Comparison of ENCODE assay signal across 8 cellular contexts in the genomic region with DNA sequence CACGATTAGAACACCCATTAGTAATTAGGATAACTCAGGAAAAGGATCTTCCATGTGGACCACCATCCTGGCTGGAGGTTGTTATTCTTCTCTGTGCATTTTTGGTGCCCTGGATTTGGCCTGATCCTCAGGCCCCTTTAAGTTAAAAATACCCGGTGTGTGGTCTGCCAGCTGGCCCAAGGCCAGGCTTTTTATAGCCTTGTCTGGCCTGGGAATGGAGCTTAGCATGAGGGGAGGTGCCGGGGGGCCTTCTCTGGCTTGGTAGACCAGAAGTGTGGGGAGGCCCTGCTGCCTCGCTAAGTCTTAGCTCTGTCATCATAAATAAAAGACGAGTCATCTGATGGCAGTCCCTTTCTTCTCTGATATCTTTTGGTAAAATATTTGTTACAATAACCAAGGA.
DNase-seq lines count a peak whose midpoint lies in the region; ATAC-seq and TF ChIP-seq lines count a peak whose summit lies in the region.

No MANE protein-coding gene starts in this region.

- H4K20me1 ChIP-seq in HCT116 (ENCODE audit: insufficient read depth) (no peaks in the 10 kb centered on the region), fibroblast of lung (ENCODE audit: control insufficient read depth, extremely low read depth, insufficient read depth, low read length) (no peaks in the 10 kb centered on the region)

- intact Hi-C loops in HCT116 (cut with micrococcal nuclease) = no loop called here
- intact Hi-C loops in gastrocnemius medialis (cut with DNase I; ENCODE audit: low total_unique reads) = no loop called here
- intact Hi-C loops in vagina (cut with DNase I) = no loop called here

- H3K4me3 ChIP-seq in HCT116 (replicated peaks in 1 of 2; ENCODE audit: low read depth in 1 of 2, low read length in 2 of 2) (no peak overlapping the region), fibroblast of lung (replicated peaks in 1 of 4; ENCODE audit: control extremely low read depth in 1 of 4, insufficient read depth in 1 of 4, low read depth in 3 of 4, low read length in 4 of 4) (no peak overlapping the region), gastrocnemius medialis (peak overlapping the region in 3 of 4 donors; percentile 1 to 27 (median 6)), vagina (no peak overlapping the region)

- H3K27me3 ChIP-seq in HCT116 (ENCODE audit: insufficient read depth, low read length) (no peaks in the 10 kb centered on the region), fibroblast of lung (ENCODE audit: control insufficient read depth, insufficient read depth, low read length) (no peaks in the 10 kb centered on the region), gastrocnemius medialis (no peaks in the 10 kb centered on the region), vagina (no peaks in the 10 kb centered on the region)

- TF ChIP-seq CTCF in HCT116 (IDR thresholded peaks at IDR 0.05 in 2 of 3, conservative IDR thresholded peaks at IDR 0.05 in 1 of 3; ENCODE audit: borderline replicate concordance in 1 of 3, insufficient read depth in 1 of 3, low read depth in 2 of 3, low read length in 2 of 3) = no peak
- TF ChIP-seq CTCF in fibroblast of lung (conservative IDR thresholded peaks at IDR 0.05 in 1 of 2, IDR thresholded peaks at IDR 0.05 in 1 of 2; ENCODE audit: low read depth in 1 of 2, low read length in 2 of 2) = no peak
- no peak for TF ChIP-seq CTCF in gastrocnemius medialis (IDR thresholded peaks at IDR 0.05 in 4 of 5, conservative IDR thresholded peaks at IDR 0.05 in 1 of 5)
- no peak for TF ChIP-seq CTCF in vagina (IDR thresholded peaks at IDR 0.05)

- H3K9me2 ChIP-seq in HCT116 (ENCODE audit: insufficient read depth) = no peaks in the 10 kb centered on the region

- H3K79me2 ChIP-seq in HCT116 (ENCODE audit: insufficient read depth, low read length) (peaks cover 73% of the 10 kb centered on the region), fibroblast of lung (ENCODE audit: control insufficient read depth, insufficient read depth, low read length) (peaks cover 50% of the 10 kb centered on the region)

- CTCF ChIA-PET in HCT116 (lab: Charles Lee) = no interaction called here

- TF ChIP-seq RAD21 in HCT116 (IDR thresholded peaks at IDR 0.05; ENCODE audit: low read depth) = no peak

- ATAC-seq in HCT116 (0 out of 2 replicates have a peak, but pooled peaks have one; percentile 40), gastrocnemius medialis (peak in 1 of 2 donors; percentile 45), GM21737 (IDR thresholded peaks at IDR 0.05; ENCODE audit: unreplicated experiment) (no peak), esophagus mucosa (no peak)

- H3K4me1 ChIP-seq in HCT116 (ENCODE audit: control insufficient read depth in 1 of 2, insufficient read depth in 2 of 2, low read length in 2 of 2) (peaks cover 6 to 9% of the 10 kb centered on the region in 2 experiments; a peak in 3 of 4 replicates), fibroblast of lung (ENCODE audit: control insufficient read depth, extremely low read depth, insufficient read depth, low read length) (peaks cover 2% of the 10 kb centered on the region), gastrocnemius medialis (peaks cover 93 to 94% of the 10 kb centered on the region in 2 donors), vagina (peaks cover 90% of the 10 kb centered on the region)

- H3K4me2 ChIP-seq in HCT116 (ENCODE audit: low read length) (peak overlapping the region; percentile 8; the same call in 1 of the 2 replicates), fibroblast of lung (ENCODE audit: extremely low read depth, insufficient read depth, low read length) (no peak overlapping the region)

- POLR2A ChIA-PET in HCT116 (lab: Charles Lee) = no interaction called here

- H3K9me3 ChIP-seq in HCT116 (ENCODE audit: control insufficient read depth in 1 of 2, insufficient read depth in 1 of 2, low read depth in 1 of 2, low read length in 2 of 2) (no peaks in the 10 kb centered on the region), fibroblast of lung (ENCODE audit: control insufficient read depth, insufficient read depth, low read depth, low read length) (no peaks in the 10 kb centered on the region), gastrocnemius medialis (no peaks in the 10 kb centered on the region), vagina (no peaks in the 10 kb centered on the region)

- no peak overlapping the region for H3K9ac ChIP-seq in HCT116 (ENCODE audit: low read length)
- no peak overlapping the region for H3K9ac ChIP-seq in fibroblast of lung (ENCODE audit: insufficient read depth, low read length)

- DNase-seq in HCT116 (ENCODE audit: low read depth, low spot score) = no peak
- peak; percentile 9 for DNase-seq in NCI-H748 treated with DMSO at 0.1 percent for 48 hours (lab: John Stamatoyannopoulos, UW)
- DNase-seq in fibroblast of lung (ENCODE audit: low read depth in 2 of 2) = peak; percentile 31 to 46
- peak in 1 of 2 donors; percentile 80 for DNase-seq in gastrocnemius medialis
- no peak for DNase-seq in vagina (ENCODE audit: extremely low spot score in 2 of 2)
- no peak for DNase-seq in activated gamma-delta T cell treated with Interleukin-2 at 50 U/mL for 16 hours

- BruUV-seq in HCT116 (replicated peaks; lab: Mats Ljungman, UMichigan) = no TSS peak

- in situ Hi-C loops in gastrocnemius medialis (cut with MboI; ENCODE audit: low sequenced_read_pairs in 4 of 4) = no loop called here

- H3K27ac ChIP-seq in HCT116 (ENCODE audit: low read depth, low read length) = no peak overlapping the region
- H3K27ac ChIP-seq in fibroblast of lung (ENCODE audit: insufficient read depth, low read length) = no peak overlapping the region
- peak overlapping the region; percentile 79 to 87 (median 84) for H3K27ac ChIP-seq in gastrocnemius medialis
- no peak overlapping the region for H3K27ac ChIP-seq in vagina

- H2AFZ ChIP-seq in HCT116 (ENCODE audit: low read depth, low read length, poor library complexity, severe bottlenecking) (no peak overlapping the region), fibroblast of lung (ENCODE audit: low read length) (no peak overlapping the region)

- H3K36me3 ChIP-seq in HCT116 (ENCODE audit: control insufficient read depth in 1 of 2, insufficient read depth in 2 of 2, low read length in 2 of 2) (no peaks in the 10 kb centered on the region), fibroblast of lung (ENCODE audit: control insufficient read depth, insufficient read depth, low read length) (no peaks in the 10 kb centered on the region), gastrocnemius medialis (no peaks in the 10 kb centered on the region), vagina (no peaks in the 10 kb centered on the region)

- TF ChIP-seq POLR2A in HCT116 (IDR thresholded peaks at IDR 0.05; ENCODE audit: borderline replicate concordance, extremely low read depth, insufficient read depth, insufficient read length) = no peak
- TF ChIP-seq POLR2A in gastrocnemius medialis (IDR thresholded peaks at IDR 0.05) = no peak
- TF ChIP-seq POLR2A in vagina (IDR thresholded peaks at IDR 0.05) = no peak

- RAD21 ChIA-PET in HCT116 (lab: Charles Lee; ENCODE audit: low non-redundant PET in 1 of 2, low total read pairs in 2 of 2, uncharacterized antibody in 2 of 2, unreplicated experiment in 2 of 2) = no interaction called here

TF ChIP-seq in HCT116, 20 proteins besides CTCF, POLR2A, EP300 and RAD21:
- TF ChIP-seq ZNF274 (IDR thresholded peaks at IDR 0.05; ENCODE audit: low read depth, low read length) (no peak), CBX3 (IDR thresholded peaks at IDR 0.05; ENCODE audit: low read depth) (no peak), EZH2phosphoT487 (IDR thresholded peaks at IDR 0.05; ENCODE audit: borderline replicate concordance) (no peak), FOSL1 (IDR thresholded peaks at IDR 0.05; ENCODE audit: low read depth) (no peak), POLR2AphosphoS5 (IDR thresholded peaks at IDR 0.05; ENCODE audit: low read depth, low read length) (no peak), SRF (IDR thresholded peaks at IDR 0.05; ENCODE audit: low read depth) (no peak)
- TF ChIP-seq, protein P1, sequence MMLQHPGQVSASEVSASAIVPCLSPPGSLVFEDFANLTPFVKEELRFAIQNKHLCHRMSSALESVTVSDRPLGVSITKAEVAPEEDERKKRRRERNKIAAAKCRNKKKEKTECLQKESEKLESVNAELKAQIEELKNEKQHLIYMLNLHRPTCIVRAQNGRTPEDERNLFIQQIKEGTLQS (IDR thresholded peaks at IDR 0.05) = no peak
- TF ChIP-seq, protein P2, sequence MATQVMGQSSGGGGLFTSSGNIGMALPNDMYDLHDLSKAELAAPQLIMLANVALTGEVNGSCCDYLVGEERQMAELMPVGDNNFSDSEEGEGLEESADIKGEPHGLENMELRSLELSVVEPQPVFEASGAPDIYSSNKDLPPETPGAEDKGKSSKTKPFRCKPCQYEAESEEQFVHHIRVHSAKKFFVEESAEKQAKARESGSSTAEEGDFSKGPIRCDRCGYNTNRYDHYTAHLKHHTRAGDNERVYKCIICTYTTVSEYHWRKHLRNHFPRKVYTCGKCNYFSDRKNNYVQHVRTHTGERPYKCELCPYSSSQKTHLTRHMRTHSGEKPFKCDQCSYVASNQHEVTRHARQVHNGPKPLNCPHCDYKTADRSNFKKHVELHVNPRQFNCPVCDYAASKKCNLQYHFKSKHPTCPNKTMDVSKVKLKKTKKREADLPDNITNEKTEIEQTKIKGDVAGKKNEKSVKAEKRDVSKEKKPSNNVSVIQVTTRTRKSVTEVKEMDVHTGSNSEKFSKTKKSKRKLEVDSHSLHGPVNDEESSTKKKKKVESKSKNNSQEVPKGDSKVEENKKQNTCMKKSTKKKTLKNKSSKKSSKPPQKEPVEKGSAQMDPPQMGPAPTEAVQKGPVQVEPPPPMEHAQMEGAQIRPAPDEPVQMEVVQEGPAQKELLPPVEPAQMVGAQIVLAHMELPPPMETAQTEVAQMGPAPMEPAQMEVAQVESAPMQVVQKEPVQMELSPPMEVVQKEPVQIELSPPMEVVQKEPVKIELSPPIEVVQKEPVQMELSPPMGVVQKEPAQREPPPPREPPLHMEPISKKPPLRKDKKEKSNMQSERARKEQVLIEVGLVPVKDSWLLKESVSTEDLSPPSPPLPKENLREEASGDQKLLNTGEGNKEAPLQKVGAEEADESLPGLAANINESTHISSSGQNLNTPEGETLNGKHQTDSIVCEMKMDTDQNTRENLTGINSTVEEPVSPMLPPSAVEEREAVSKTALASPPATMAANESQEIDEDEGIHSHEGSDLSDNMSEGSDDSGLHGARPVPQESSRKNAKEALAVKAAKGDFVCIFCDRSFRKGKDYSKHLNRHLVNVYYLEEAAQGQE (IDR thresholded peaks at IDR 0.05; ENCODE audit: low read depth) = no peak

Comparison
In these comparisons a context has a peak if more than half of its experiments do, and no peak if none do; other contexts are left out.
1. DNase-seq: peak in NCI-H748 treated with DMSO at 0.1 percent for 48 hours (single experiment) and fibroblast of lung (2 of 2); none in HCT116 (single experiment), vagina (0 of 2) and activated gamma-delta T cell treated with Interleukin-2 at 50 U/mL for 16 hours (single experiment).
2. H3K27ac ChIP-seq: peak in gastrocnemius medialis (4 of 4); none in HCT116 (single experiment), fibroblast of lung (single experiment) and vagina (single experiment).
3. H3K4me3 ChIP-seq: peak in gastrocnemius medialis (3 of 4); none in HCT116 (0 of 2), fibroblast of lung (0 of 4) and vagina (0 of 2).